12 cellular contexts compared by ENCODE assay signal in genomic region chr9:124675261-124676158, GRCh38.
DNase-seq lines count a peak whose midpoint lies in the region; ATAC-seq and TF ChIP-seq lines count a peak whose summit lies in the region.
"Had no signal": no experiment of that assay in that cellular context is flagged by ENCODE, and none has a peak within 500 bp of the region (broad histone marks: within the 10 kb centered on the region; RNA-seq: fewer than 3 reads in every experiment).

No MANE protein-coding gene starts in this region.

- H3K36me3 Mint-ChIP-seq in chondrocyte (ENCODE audit: low read depth) (peaks cover 4% of the 10 kb centered on the region), osteocyte (ENCODE audit: unreplicated experiment) (peaks cover 26% of the 10 kb centered on the region)
- H3K36me3 Mint-ChIP-seq: activated CD4-positive, alpha-beta memory T cell treated with anti-CD3 and anti-CD28 coated beads for 36 hours had no signal

- peak; percentile 17 for DNase-seq in AG08395 (ENCODE audit: low spot score)
- peak; percentile 38 to 54 for DNase-seq in Kasumi-1 (lab: John Stamatoyannopoulos, UW)
- no peak for DNase-seq in chondrocyte (ENCODE audit: low spot score)
- no peak for DNase-seq in osteocyte (ENCODE audit: extremely low spot score, unreplicated experiment)
- no peak for DNase-seq in NCI-H1417 (lab: John Stamatoyannopoulos, UW)
- no peak for DNase-seq in HK-2 (ENCODE audit: unreplicated experiment)
- DNase-seq: activated CD4-positive, alpha-beta memory T cell treated with anti-CD3 and anti-CD28 coated beads for 36 hours; islet precursor cell; NCI-H1092; testis had no signal

- ATAC-seq in esophagus mucosa (no peak), GM21528 (IDR thresholded peaks at IDR 0.05; ENCODE audit: low FRiP score, unreplicated experiment) (no peak)

- no peak overlapping the region for H3K4me3 Mint-ChIP-seq in chondrocyte (ENCODE audit: unreplicated experiment)
- H3K4me3 Mint-ChIP-seq in osteocyte (ENCODE audit: unreplicated experiment) = no peak overlapping the region
- H3K4me3 Mint-ChIP-seq: activated CD4-positive, alpha-beta memory T cell treated with anti-CD3 and anti-CD28 coated beads for 36 hours had no signal

- no peaks in the 10 kb centered on the region for H3K27me3 Mint-ChIP-seq in chondrocyte (ENCODE audit: low read depth)
- no peaks in the 10 kb centered on the region for H3K27me3 Mint-ChIP-seq in osteocyte (ENCODE audit: unreplicated experiment)

- H3K4me1 Mint-ChIP-seq in chondrocyte (ENCODE audit: low read depth) (peaks cover 66% of the 10 kb centered on the region), osteocyte (ENCODE audit: unreplicated experiment) (peaks cover 43% of the 10 kb centered on the region)

- H3K27ac Mint-ChIP-seq in chondrocyte (ENCODE audit: unreplicated experiment) (peak overlapping the region; percentile 46), osteocyte (ENCODE audit: unreplicated experiment) (peak overlapping the region; percentile 58)
- H3K27ac Mint-ChIP-seq: activated CD4-positive, alpha-beta memory T cell treated with anti-CD3 and anti-CD28 coated beads for 36 hours had no signal

- no peaks in the 10 kb centered on the region for H3K9me3 Mint-ChIP-seq in chondrocyte (ENCODE audit: low read depth)
- H3K9me3 Mint-ChIP-seq in osteocyte (ENCODE audit: unreplicated experiment) = no peaks in the 10 kb centered on the region
- H3K9me3 Mint-ChIP-seq: activated CD4-positive, alpha-beta memory T cell treated with anti-CD3 and anti-CD28 coated beads for 36 hours had no signal

- TF ChIP-seq CTCF in chondrocyte (IDR thresholded peaks at IDR 0.05) = peak; percentile 40
- no peak for TF ChIP-seq CTCF in osteocyte (IDR thresholded peaks at IDR 0.05)

Comparison
In these comparisons a context has a peak if more than half of its experiments do, and no peak if none do; other contexts are left out.
1. DNase-seq: peak in AG08395 (single experiment) and Kasumi-1 (2 of 2); none in chondrocyte (single experiment), osteocyte (single experiment), NCI-H1417 (0 of 3) and HK-2 (single experiment).